6 cellular contexts compared by ENCODE assay signal in the genomic region with DNA sequence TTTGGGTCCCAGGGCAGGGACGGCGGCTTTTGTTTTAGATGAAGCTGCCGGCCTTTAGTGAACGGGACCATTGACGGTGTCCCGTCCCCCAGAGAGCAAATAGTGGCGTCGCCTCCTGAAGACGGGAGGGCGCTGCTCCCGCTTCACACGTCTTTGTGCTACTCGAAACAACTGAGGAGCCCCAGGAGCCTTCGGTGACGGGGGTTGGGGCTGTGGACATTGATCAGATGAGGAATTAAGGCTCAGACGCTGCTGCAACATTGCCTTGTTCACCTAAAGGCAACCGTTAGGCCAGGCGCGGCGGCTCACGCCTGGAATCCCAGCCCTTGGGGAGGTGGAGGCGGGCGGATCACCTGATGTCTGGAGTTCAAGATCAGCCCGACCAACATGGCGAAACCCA. TPM values are rescaled to one million over a fixed set of nuclear protein-coding genes. Genes with fewer than 3 reads are reported as not detected.
"Had no signal": no experiment of that assay in that cellular context is flagged by ENCODE, and none has a peak within 500 bp of the region (broad histone marks: within the 10 kb centered on the region; RNA-seq: fewer than 3 reads in every experiment).

No MANE protein-coding gene starts in this region.

RNA-seq across cellular contexts. Expression of a gene that starts 0.4 kb away (rescaled TPM):
- total RNA-seq: HepG2, HT-29, IMR-90, K562 had no signal
- polyA plus RNA-seq: HepG2, IgD-negative memory B cell, IMR-90, K562 had no signal

RNA-seq across cellular contexts. Expression of a gene that starts 51.3 kb away (rescaled TPM):
- total RNA-seq: HT1080 had no signal
- polyA plus RNA-seq: IgD-negative memory B cell had no signal
